In genomic region chr12:110546339-110546738, GRCh38 we compare ENCODE assay signal across 1 cellular context.
TF ChIP-seq lines count a peak whose summit lies in the region.

No MANE protein-coding gene starts in this region.

TF ChIP-seq in endothelial cell of umbilical vein, 7 proteins besides CTCF, POLR2A, EP300 and RAD21 (continued from another document):
- TF ChIP-seq JUN (IDR thresholded peaks at IDR 0.05; ENCODE audit: borderline replicate concordance, insufficient read depth, insufficient read length, low read depth) (peak; percentile 81), GATA2 (IDR thresholded peaks at IDR 0.05; ENCODE audit: insufficient read depth, insufficient read length, low read depth, low read length) (peak; percentile 40), POLR2AphosphoS5 (IDR thresholded peaks at IDR 0.05; ENCODE audit: insufficient read depth, low read depth, low read length) (no peak), MAX (IDR thresholded peaks at IDR 0.05; ENCODE audit: insufficient read depth, insufficient read length) (no peak), FOS (IDR thresholded peaks at IDR 0.05; ENCODE audit: borderline replicate concordance, insufficient read depth, low read length) (peak; percentile 72), MYC (IDR thresholded peaks at IDR 0.05; ENCODE audit: low read depth, low read length) (no peak)
